ENCODE assay signal across 1 cellular context in genomic region chr5:90949469-90950358, GRCh38.
TF ChIP-seq lines count a peak whose summit lies in the region.

No MANE protein-coding gene starts in this region.

TF ChIP-seq in HepG2, 621 proteins besides CTCF, POLR2A, EP300 and RAD21 (continued from another document):
- peak; percentile 60 for TF ChIP-seq POGZ (CRISPR knock-in tag; IDR thresholded peaks at IDR 0.05)
- no peak for TF ChIP-seq ZNF792 (CRISPR knock-in tag; IDR thresholded peaks at IDR 0.05)
- no peak for TF ChIP-seq ZNF550 (CRISPR knock-in tag; IDR thresholded peaks at IDR 0.05; ENCODE audit: borderline replicate concordance)
- TF ChIP-seq ZBTB20 (CRISPR knock-in tag; IDR thresholded peaks at IDR 0.05; ENCODE audit: borderline replicate concordance, low read depth), result peak; percentile 68; the same call in 1 of the 2 replicates
- TF ChIP-seq IRX3 (CRISPR knock-in tag; IDR thresholded peaks at IDR 0.05; ENCODE audit: borderline replicate concordance, low read depth), result no peak
- TF ChIP-seq SSRP1 (CRISPR knock-in tag; IDR thresholded peaks at IDR 0.05), result no peak
- no peak for TF ChIP-seq ZNF333 (CRISPR knock-in tag; IDR thresholded peaks at IDR 0.05; ENCODE audit: borderline replicate concordance)
- no peak for TF ChIP-seq XBP1 (CRISPR knock-in tag; IDR thresholded peaks at IDR 0.05)
- TF ChIP-seq SAP130 (CRISPR knock-in tag; IDR thresholded peaks at IDR 0.05; ENCODE audit: low read depth), result peak; percentile 55; the same call in 1 of the 2 replicates
- TF ChIP-seq TCF7 (IDR thresholded peaks at IDR 0.05; ENCODE audit: low read depth), result peak; percentile 78
- peak; percentile 90 for TF ChIP-seq KDM6A (CRISPR knock-in tag; IDR thresholded peaks at IDR 0.05; ENCODE audit: low read depth)
- TF ChIP-seq RXRA (CRISPR knock-in tag; IDR thresholded peaks at IDR 0.05), result no peak
- TF ChIP-seq CREB1 (IDR thresholded peaks at IDR 0.05), result no peak
- peak; percentile 69 for TF ChIP-seq CREB1 (CRISPR knock-in tag; IDR thresholded peaks at IDR 0.05)
- 0 out of 2 replicates have a peak, but pooled peaks have one; percentile 53 for TF ChIP-seq STAT6 (CRISPR knock-in tag; IDR thresholded peaks at IDR 0.05; ENCODE audit: borderline replicate concordance)
- no peak for TF ChIP-seq FLYWCH1 (CRISPR knock-in tag; IDR thresholded peaks at IDR 0.05)
- TF ChIP-seq MYPOP (CRISPR knock-in tag; IDR thresholded peaks at IDR 0.05), result no peak; the same call in 1 of the 2 replicates
- TF ChIP-seq RARA (CRISPR knock-in tag; IDR thresholded peaks at IDR 0.05), result peak; percentile 61; the same call in 1 of the 2 replicates
- peak; percentile 26; the same call in 1 of the 2 replicates for TF ChIP-seq FOXO1 (CRISPR knock-in tag; IDR thresholded peaks at IDR 0.05)
- no peak for TF ChIP-seq ZNF75D (CRISPR knock-in tag; IDR thresholded peaks at IDR 0.05; ENCODE audit: borderline replicate concordance)
- TF ChIP-seq FOXP1 (IDR thresholded peaks at IDR 0.05), result no peak
- TF ChIP-seq FOXP1 (CRISPR knock-in tag; IDR thresholded peaks at IDR 0.05), result peak; percentile 63
- TF ChIP-seq, protein P1, sequence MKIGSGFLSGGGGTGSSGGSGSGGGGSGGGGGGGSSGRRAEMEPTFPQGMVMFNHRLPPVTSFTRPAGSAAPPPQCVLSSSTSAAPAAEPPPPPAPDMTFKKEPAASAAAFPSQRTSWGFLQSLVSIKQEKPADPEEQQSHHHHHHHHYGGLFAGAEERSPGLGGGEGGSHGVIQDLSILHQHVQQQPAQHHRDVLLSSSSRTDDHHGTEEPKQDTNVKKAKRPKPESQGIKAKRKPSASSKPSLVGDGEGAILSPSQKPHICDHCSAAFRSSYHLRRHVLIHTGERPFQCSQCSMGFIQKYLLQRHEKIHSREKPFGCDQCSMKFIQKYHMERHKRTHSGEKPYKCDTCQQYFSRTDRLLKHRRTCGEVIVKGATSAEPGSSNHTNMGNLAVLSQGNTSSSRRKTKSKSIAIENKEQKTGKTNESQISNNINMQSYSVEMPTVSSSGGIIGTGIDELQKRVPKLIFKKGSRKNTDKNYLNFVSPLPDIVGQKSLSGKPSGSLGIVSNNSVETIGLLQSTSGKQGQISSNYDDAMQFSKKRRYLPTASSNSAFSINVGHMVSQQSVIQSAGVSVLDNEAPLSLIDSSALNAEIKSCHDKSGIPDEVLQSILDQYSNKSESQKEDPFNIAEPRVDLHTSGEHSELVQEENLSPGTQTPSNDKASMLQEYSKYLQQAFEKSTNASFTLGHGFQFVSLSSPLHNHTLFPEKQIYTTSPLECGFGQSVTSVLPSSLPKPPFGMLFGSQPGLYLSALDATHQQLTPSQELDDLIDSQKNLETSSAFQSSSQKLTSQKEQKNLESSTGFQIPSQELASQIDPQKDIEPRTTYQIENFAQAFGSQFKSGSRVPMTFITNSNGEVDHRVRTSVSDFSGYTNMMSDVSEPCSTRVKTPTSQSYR (CRISPR knock-in tag; IDR thresholded peaks at IDR 0.05; ENCODE audit: borderline replicate concordance), result no peak
- TF ChIP-seq RCOR2 (CRISPR knock-in tag; IDR thresholded peaks at IDR 0.05), result peak; percentile 91
- no peak for TF ChIP-seq STAG1 (CRISPR knock-in tag; IDR thresholded peaks at IDR 0.05)
- TF ChIP-seq BCL6 (CRISPR knock-in tag; IDR thresholded peaks at IDR 0.05), result peak; percentile 50; the same call in 1 of the 2 replicates
- no peak for TF ChIP-seq ZNF512 (CRISPR knock-in tag; IDR thresholded peaks at IDR 0.05)
- no peak for TF ChIP-seq FOXA1 (IDR thresholded peaks at IDR 0.05)
- TF ChIP-seq FOXA1 (CRISPR knock-in tag; IDR thresholded peaks at IDR 0.05), result peak; percentile 66
- no peak for TF ChIP-seq SMYD3 (CRISPR knock-in tag; IDR thresholded peaks at IDR 0.05)
- no peak for TF ChIP-seq ZNF143 (CRISPR knock-in tag; IDR thresholded peaks at IDR 0.05)
- peak; percentile 80; the same call in 1 of the 2 replicates for TF ChIP-seq NCOR1 (IDR thresholded peaks at IDR 0.05; ENCODE audit: borderline replicate concordance, low read length)
- no peak for TF ChIP-seq ZNF713 (CRISPR knock-in tag; IDR thresholded peaks at IDR 0.05)
- TF ChIP-seq ZMYM4 (CRISPR knock-in tag; IDR thresholded peaks at IDR 0.05), result peak; percentile 49; the same call in 1 of the 2 replicates
